In the genomic region with DNA sequence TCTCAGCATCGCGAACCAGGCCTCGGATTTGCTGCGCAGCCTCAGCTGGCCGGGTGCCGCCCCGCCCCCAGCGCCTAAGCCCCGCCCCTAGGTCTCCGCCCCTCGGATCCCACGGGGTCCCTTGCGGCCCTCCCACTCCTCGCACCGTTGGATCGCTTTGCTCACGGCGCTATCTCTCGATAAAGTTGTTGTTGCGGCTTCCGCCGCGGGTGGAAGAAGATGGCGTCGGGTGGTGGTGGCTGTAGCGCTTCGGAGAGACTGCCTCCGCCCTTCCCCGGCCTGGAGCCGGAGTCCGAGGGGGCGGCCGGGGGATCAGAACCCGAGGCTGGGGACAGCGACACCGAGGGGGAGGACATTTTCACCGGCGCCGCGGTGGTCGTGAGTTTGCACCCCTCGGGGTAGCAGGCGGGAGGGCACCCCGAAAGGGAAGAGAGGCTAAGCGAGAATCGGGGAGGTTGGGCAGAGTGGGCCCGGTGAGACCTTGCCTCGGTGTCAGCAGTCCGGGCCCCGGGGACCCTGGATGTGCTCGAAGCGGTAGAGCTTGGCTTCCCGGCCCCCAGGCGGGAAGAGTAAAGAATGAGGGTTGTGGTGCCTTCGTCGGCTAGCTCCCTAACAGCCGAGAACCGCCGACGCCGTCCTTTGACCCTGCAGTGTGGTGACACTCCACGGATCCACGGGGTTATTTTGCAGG, we compare ENCODE assay signal across 1 cellular context.
A peak's percentile ranks its signal among the peaks of the same experiment; 100 is the strongest.
TF ChIP-seq lines count a peak whose summit lies in the region.

A gene with protein sequence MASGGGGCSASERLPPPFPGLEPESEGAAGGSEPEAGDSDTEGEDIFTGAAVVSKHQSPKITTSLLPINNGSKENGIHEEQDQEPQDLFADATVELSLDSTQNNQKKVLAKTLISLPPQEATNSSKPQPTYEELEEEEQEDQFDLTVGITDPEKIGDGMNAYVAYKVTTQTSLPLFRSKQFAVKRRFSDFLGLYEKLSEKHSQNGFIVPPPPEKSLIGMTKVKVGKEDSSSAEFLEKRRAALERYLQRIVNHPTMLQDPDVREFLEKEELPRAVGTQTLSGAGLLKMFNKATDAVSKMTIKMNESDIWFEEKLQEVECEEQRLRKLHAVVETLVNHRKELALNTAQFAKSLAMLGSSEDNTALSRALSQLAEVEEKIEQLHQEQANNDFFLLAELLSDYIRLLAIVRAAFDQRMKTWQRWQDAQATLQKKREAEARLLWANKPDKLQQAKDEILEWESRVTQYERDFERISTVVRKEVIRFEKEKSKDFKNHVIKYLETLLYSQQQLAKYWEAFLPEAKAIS (plus strand): TSS at position 188 of the 691 bp plus-strand sequence. CDS start 32 bp downstream, at position 220.

TF ChIP-seq in WTC11, 78 proteins besides CTCF, POLR2A, EP300 and RAD21 (continued from another document):
- TF ChIP-seq, protein P1, sequence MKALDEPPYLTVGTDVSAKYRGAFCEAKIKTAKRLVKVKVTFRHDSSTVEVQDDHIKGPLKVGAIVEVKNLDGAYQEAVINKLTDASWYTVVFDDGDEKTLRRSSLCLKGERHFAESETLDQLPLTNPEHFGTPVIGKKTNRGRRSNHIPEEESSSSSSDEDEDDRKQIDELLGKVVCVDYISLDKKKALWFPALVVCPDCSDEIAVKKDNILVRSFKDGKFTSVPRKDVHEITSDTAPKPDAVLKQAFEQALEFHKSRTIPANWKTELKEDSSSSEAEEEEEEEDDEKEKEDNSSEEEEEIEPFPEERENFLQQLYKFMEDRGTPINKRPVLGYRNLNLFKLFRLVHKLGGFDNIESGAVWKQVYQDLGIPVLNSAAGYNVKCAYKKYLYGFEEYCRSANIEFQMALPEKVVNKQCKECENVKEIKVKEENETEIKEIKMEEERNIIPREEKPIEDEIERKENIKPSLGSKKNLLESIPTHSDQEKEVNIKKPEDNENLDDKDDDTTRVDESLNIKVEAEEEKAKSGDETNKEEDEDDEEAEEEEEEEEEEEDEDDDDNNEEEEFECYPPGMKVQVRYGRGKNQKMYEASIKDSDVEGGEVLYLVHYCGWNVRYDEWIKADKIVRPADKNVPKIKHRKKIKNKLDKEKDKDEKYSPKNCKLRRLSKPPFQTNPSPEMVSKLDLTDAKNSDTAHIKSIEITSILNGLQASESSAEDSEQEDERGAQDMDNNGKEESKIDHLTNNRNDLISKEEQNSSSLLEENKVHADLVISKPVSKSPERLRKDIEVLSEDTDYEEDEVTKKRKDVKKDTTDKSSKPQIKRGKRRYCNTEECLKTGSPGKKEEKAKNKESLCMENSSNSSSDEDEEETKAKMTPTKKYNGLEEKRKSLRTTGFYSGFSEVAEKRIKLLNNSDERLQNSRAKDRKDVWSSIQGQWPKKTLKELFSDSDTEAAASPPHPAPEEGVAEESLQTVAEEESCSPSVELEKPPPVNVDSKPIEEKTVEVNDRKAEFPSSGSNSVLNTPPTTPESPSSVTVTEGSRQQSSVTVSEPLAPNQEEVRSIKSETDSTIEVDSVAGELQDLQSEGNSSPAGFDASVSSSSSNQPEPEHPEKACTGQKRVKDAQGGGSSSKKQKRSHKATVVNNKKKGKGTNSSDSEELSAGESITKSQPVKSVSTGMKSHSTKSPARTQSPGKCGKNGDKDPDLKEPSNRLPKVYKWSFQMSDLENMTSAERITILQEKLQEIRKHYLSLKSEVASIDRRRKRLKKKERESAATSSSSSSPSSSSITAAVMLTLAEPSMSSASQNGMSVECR (CRISPR knock-in tag; IDR thresholded peaks at IDR 0.05; ENCODE audit: borderline replicate concordance) = peak; percentile 87
- TF ChIP-seq FOXP1 (CRISPR knock-in tag; IDR thresholded peaks at IDR 0.05; ENCODE audit: borderline replicate concordance) = peak; percentile 43; the same call in 1 of the 2 replicates
- TF ChIP-seq, protein P2, sequence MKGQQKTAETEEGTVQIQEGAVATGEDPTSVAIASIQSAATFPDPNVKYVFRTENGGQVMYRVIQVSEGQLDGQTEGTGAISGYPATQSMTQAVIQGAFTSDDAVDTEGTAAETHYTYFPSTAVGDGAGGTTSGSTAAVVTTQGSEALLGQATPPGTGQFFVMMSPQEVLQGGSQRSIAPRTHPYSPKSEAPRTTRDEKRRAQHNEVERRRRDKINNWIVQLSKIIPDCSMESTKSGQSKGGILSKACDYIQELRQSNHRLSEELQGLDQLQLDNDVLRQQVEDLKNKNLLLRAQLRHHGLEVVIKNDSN (CRISPR knock-in tag; IDR thresholded peaks at IDR 0.05) = peak; percentile 56; the same call in 1 of the 2 replicates
- TF ChIP-seq, protein P3, sequence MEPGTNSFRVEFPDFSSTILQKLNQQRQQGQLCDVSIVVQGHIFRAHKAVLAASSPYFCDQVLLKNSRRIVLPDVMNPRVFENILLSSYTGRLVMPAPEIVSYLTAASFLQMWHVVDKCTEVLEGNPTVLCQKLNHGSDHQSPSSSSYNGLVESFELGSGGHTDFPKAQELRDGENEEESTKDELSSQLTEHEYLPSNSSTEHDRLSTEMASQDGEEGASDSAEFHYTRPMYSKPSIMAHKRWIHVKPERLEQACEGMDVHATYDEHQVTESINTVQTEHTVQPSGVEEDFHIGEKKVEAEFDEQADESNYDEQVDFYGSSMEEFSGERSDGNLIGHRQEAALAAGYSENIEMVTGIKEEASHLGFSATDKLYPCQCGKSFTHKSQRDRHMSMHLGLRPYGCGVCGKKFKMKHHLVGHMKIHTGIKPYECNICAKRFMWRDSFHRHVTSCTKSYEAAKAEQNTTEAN (CRISPR knock-in tag; IDR thresholded peaks at IDR 0.05) = no peak
- peak; percentile 80; the same call in 1 of the 2 replicates for TF ChIP-seq JUN (CRISPR knock-in tag; IDR thresholded peaks at IDR 0.05)
- TF ChIP-seq, protein P4, sequence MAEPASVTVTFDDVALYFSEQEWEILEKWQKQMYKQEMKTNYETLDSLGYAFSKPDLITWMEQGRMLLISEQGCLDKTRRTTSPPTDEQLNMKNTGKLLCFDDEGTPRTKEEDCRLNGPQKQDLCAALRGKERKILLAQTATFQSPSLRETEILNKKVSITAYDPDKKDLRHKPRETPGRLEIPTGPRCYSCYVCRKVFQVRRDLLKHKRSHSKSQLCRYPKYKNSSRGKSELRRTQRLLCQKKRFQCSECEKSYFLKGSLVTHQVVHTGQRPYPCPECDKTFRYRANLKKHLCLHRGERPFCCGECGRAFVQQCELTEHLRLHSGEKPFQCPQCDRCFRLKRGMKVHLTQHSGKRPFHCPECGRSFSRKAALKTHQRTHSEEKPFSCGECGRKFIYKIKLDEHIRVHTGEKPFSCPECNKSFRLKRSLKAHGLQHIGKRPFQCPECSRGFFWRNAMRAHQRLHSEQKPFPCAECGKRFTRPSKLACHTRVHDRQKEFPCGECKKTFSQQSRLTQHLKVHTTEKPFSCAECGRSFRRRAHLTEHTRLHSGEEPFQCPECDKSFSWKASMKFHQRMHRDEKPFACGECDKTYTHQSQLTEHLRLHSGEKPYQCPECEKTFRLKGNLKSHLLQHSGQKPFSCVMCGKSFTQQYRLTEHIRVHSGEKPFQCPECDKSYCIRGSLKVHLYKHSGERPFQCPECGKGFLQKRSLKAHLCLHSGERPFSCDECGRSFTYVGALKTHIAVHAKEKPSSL (CRISPR knock-in tag; conservative IDR thresholded peaks at IDR 0.05) = no peak
- no peak for TF ChIP-seq ATF1 (CRISPR knock-in tag; IDR thresholded peaks at IDR 0.05)
- 0 out of 2 replicates have a peak, but pooled peaks have one; percentile 40 for TF ChIP-seq SMAD3 (CRISPR knock-in tag; IDR thresholded peaks at IDR 0.05; ENCODE audit: borderline replicate concordance)
- TF ChIP-seq CBFB (CRISPR knock-in tag; IDR thresholded peaks at IDR 0.05; ENCODE audit: low read depth) = no peak
- TF ChIP-seq, protein P5, sequence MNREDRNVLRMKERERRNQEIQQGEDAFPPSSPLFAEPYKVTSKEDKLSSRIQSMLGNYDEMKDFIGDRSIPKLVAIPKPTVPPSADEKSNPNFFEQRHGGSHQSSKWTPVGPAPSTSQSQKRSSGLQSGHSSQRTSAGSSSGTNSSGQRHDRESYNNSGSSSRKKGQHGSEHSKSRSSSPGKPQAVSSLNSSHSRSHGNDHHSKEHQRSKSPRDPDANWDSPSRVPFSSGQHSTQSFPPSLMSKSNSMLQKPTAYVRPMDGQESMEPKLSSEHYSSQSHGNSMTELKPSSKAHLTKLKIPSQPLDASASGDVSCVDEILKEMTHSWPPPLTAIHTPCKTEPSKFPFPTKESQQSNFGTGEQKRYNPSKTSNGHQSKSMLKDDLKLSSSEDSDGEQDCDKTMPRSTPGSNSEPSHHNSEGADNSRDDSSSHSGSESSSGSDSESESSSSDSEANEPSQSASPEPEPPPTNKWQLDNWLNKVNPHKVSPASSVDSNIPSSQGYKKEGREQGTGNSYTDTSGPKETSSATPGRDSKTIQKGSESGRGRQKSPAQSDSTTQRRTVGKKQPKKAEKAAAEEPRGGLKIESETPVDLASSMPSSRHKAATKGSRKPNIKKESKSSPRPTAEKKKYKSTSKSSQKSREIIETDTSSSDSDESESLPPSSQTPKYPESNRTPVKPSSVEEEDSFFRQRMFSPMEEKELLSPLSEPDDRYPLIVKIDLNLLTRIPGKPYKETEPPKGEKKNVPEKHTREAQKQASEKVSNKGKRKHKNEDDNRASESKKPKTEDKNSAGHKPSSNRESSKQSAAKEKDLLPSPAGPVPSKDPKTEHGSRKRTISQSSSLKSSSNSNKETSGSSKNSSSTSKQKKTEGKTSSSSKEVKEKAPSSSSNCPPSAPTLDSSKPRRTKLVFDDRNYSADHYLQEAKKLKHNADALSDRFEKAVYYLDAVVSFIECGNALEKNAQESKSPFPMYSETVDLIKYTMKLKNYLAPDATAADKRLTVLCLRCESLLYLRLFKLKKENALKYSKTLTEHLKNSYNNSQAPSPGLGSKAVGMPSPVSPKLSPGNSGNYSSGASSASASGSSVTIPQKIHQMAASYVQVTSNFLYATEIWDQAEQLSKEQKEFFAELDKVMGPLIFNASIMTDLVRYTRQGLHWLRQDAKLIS (CRISPR knock-in tag; IDR thresholded peaks at IDR 0.05; ENCODE audit: borderline replicate concordance) = peak; percentile 25; the same call in 1 of the 2 replicates
- TF ChIP-seq, protein P6, sequence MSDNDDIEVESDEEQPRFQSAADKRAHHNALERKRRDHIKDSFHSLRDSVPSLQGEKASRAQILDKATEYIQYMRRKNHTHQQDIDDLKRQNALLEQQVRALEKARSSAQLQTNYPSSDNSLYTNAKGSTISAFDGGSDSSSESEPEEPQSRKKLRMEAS (CRISPR knock-in tag; IDR thresholded peaks at IDR 0.05) = peak; percentile 46; the same call in 1 of the 2 replicates
- peak; percentile 71; the same call in 1 of the 2 replicates for TF ChIP-seq GABPB1 (CRISPR knock-in tag; IDR thresholded peaks at IDR 0.05)
- peak; percentile 51; the same call in 1 of the 2 replicates for TF ChIP-seq TEAD1 (CRISPR knock-in tag; IDR thresholded peaks at IDR 0.05)
- no peak for TF ChIP-seq NR1H2 (CRISPR knock-in tag; IDR thresholded peaks at IDR 0.05)
- peak; percentile 61 for TF ChIP-seq SP1 (CRISPR knock-in tag; conservative IDR thresholded peaks at IDR 0.05)
- TF ChIP-seq KAT7 (CRISPR knock-in tag; IDR thresholded peaks at IDR 0.05; ENCODE audit: borderline replicate concordance) = 0 out of 2 replicates have a peak, but pooled peaks have one; percentile 81
- no peak for TF ChIP-seq TCF7 (CRISPR knock-in tag; IDR thresholded peaks at IDR 0.05; ENCODE audit: low read depth)
- TF ChIP-seq, protein P7, sequence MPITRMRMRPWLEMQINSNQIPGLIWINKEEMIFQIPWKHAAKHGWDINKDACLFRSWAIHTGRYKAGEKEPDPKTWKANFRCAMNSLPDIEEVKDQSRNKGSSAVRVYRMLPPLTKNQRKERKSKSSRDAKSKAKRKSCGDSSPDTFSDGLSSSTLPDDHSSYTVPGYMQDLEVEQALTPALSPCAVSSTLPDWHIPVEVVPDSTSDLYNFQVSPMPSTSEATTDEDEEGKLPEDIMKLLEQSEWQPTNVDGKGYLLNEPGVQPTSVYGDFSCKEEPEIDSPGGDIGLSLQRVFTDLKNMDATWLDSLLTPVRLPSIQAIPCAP (CRISPR knock-in tag; IDR thresholded peaks at IDR 0.05) = peak; percentile 40; the same call in 1 of the 2 replicates
- TF ChIP-seq ETV6 (CRISPR knock-in tag; IDR thresholded peaks at IDR 0.05) = peak; percentile 71
- TF ChIP-seq, protein P8, sequence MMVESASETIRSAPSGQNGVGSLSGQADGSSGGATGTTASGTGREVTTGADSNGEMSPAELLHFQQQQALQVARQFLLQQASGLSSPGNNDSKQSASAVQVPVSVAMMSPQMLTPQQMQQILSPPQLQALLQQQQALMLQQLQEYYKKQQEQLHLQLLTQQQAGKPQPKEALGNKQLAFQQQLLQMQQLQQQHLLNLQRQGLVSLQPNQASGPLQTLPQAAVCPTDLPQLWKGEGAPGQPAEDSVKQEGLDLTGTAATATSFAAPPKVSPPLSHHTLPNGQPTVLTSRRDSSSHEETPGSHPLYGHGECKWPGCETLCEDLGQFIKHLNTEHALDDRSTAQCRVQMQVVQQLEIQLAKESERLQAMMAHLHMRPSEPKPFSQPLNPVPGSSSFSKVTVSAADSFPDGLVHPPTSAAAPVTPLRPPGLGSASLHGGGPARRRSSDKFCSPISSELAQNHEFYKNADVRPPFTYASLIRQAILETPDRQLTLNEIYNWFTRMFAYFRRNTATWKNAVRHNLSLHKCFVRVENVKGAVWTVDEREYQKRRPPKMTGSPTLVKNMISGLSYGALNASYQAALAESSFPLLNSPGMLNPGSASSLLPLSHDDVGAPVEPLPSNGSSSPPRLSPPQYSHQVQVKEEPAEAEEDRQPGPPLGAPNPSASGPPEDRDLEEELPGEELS (CRISPR knock-in tag; IDR thresholded peaks at IDR 0.05) = peak; percentile 41; the same call in 1 of the 2 replicates
- peak; percentile 44; the same call in 1 of the 2 replicates for TF ChIP-seq ZNF219 (CRISPR knock-in tag; IDR thresholded peaks at IDR 0.05; ENCODE audit: borderline replicate concordance)
- peak; percentile 78 for TF ChIP-seq ESRRA (CRISPR knock-in tag; IDR thresholded peaks at IDR 0.05; ENCODE audit: borderline replicate concordance)
- peak; percentile 69; the same call in 1 of the 2 replicates for TF ChIP-seq FOXK1 (CRISPR knock-in tag; IDR thresholded peaks at IDR 0.05)
- TF ChIP-seq, protein P9, sequence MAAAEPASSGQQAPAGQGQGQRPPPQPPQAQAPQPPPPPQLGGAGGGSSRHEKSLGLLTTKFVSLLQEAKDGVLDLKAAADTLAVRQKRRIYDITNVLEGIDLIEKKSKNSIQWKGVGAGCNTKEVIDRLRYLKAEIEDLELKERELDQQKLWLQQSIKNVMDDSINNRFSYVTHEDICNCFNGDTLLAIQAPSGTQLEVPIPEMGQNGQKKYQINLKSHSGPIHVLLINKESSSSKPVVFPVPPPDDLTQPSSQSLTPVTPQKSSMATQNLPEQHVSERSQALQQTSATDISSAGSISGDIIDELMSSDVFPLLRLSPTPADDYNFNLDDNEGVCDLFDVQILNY (CRISPR knock-in tag; IDR thresholded peaks at IDR 0.05) = no peak
- 0 out of 2 replicates have a peak, but pooled peaks have one; percentile 63 for TF ChIP-seq RELA (CRISPR knock-in tag; IDR thresholded peaks at IDR 0.05; ENCODE audit: borderline replicate concordance)
